Comparison of ENCODE assay signal across 8 cellular contexts in the genomic region with DNA sequence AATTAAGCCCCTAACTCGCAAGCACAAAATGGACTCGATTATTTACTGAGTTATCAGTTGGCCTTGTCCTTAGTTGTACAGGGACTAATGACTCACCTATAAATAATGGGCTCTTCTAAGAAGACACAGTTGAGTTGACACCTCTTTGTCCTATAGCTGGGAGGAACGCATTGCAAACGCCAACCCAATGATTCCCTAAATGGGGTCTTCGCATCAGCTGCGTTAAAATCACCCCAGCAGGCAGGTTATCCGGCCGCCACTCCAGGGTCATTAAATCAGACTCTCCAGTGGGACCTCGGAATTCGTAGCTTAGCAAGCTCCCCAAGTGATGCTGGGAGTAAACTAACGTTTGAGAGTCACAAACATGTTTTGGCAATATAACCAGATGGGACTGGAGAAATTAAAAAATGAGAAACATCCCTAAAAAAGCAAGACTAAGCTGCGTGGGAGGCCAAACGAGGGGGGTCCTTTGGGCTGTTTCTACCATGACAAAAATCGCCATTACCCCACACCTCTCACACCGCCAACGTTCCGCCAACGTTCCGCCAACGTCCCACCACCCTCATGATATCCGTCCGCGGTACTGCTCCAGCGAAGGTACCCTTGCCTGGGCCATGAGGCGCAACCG. TPM values are rescaled to one million over a fixed set of nuclear protein-coding genes. Genes with fewer than 3 reads are reported as not detected.
DNase-seq lines count a peak whose midpoint lies in the region; ATAC-seq and TF ChIP-seq lines count a peak whose summit lies in the region.

No MANE protein-coding gene starts in this region.

- H3K9me2 ChIP-seq in Karpas-422 (replicated peaks; ENCODE audit: insufficient read depth, low read length), result no peaks in the 10 kb centered on the region

- H3K27ac ChIP-seq in CD4-positive, alpha-beta T cell (ENCODE audit: low read depth, low read length), result peak overlapping the region; percentile 82
- H3K27ac ChIP-seq in Karpas-422 (ENCODE audit: low read length), result peak overlapping the region; percentile 56

- peak overlapping the region; percentile 76 for H3K4me3 ChIP-seq in Karpas-422 (ENCODE audit: low read length)
- peak overlapping the region; percentile 51 for H3K4me3 ChIP-seq in mucosa of descending colon

- TF ChIP-seq CTCF in CD4-positive, alpha-beta T cell (IDR thresholded peaks at IDR 0.05), result no peak
- TF ChIP-seq CTCF in MCF 10A (IDR thresholded peaks at IDR 0.05; ENCODE audit: unreplicated experiment) (no peak), mucosa of descending colon (IDR thresholded peaks at IDR 0.05) (no peak)

- peaks cover 10% of the 10 kb centered on the region; the same call in 1 of the 2 replicates for H4K20me1 ChIP-seq in Karpas-422 (ENCODE audit: insufficient read depth, low read depth, low read length)

- BruUV-seq in MCF 10A (replicated peaks; lab: Mats Ljungman, UMichigan), result TSS peak; percentile 77

- peak overlapping the region; percentile 56 for H2AFZ ChIP-seq in Karpas-422 (ENCODE audit: low read length)

- H3K4me1 ChIP-seq in Karpas-422 (ENCODE audit: low read length) (peaks cover 68% of the 10 kb centered on the region), mucosa of descending colon (ENCODE audit: low read depth) (peaks cover 44% of the 10 kb centered on the region)

- H3K79me2 ChIP-seq in Karpas-422 (ENCODE audit: low read length), result peaks cover 43% of the 10 kb centered on the region

- peaks cover 36% of the 10 kb centered on the region for H3K36me3 Mint-ChIP-seq in CD4-positive, alpha-beta T cell (ENCODE audit: low read depth)
- H3K36me3 Mint-ChIP-seq in MCF 10A (ENCODE audit: insufficient read depth, unreplicated experiment), result peaks cover 36% of the 10 kb centered on the region

- H3K9me3 Mint-ChIP-seq in CD4-positive, alpha-beta T cell, result no peaks in the 10 kb centered on the region
- H3K9me3 Mint-ChIP-seq in MCF 10A (ENCODE audit: unreplicated experiment), result no peaks in the 10 kb centered on the region

- POLR2A ChIA-PET in CD4-positive, alpha-beta T cell (lab: Charles Lee), result interaction anchor here (0.7 to 3.6 kb wide), 18 partner anchors 9 to 1717 kb away, joined by 3 to 20 read pairs (median 4); a partner anchor contains a TSS
- POLR2A ChIA-PET in MCF 10A (lab: Yijun Ruan, JAX), result interaction anchor here (0.7 to 17.1 kb wide), 17 partner anchors 9 to 845 kb away, joined by 3 to 353 read pairs (median 10); a partner anchor contains a TSS

- H3K9ac ChIP-seq in Karpas-422 (ENCODE audit: low read length), result peak overlapping the region; percentile 78

- peak overlapping the region; percentile 94 for H3K27ac Mint-ChIP-seq in CD4-positive, alpha-beta T cell
- peak overlapping the region; percentile 100 for H3K27ac Mint-ChIP-seq in MCF 10A (ENCODE audit: low read depth, unreplicated experiment)

- CTCF ChIA-PET in CD4-positive, alpha-beta T cell (lab: Charles Lee), result interaction anchor here (0.7 to 6.1 kb wide), 6 partner anchors 11 to 76 kb away, joined by 3 to 35 read pairs (median 6); a partner anchor contains a TSS
- CTCF ChIA-PET in MCF 10A (lab: Yijun Ruan, JAX), result interaction anchor here (0.7 to 6.7 kb wide), 5 partner anchors 11 to 51 kb away, joined by 3 to 61 read pairs (median 3); no protein-coding TSS in a partner anchor

- peak overlapping the region; percentile 93 for H3K4me3 Mint-ChIP-seq in CD4-positive, alpha-beta T cell
- H3K4me3 Mint-ChIP-seq in MCF 10A (ENCODE audit: unreplicated experiment), result peak overlapping the region; percentile 91

- H3K9me3 ChIP-seq in CD4-positive, alpha-beta T cell (ENCODE audit: control insufficient read depth, low read length), result no peaks in the 10 kb centered on the region
- H3K9me3 ChIP-seq in Karpas-422 (ENCODE audit: low read length) (no peaks in the 10 kb centered on the region), mucosa of descending colon (no peaks in the 10 kb centered on the region)

- no peak for DNase-seq in CD4-positive, alpha-beta T cell
- peak; percentile 51 for DNase-seq in Karpas-422
- no peak for DNase-seq in MCF 10A (ENCODE audit: unreplicated experiment)
- DNase-seq in mucosa of descending colon, result no peak
- DNase-seq in AG08395 (ENCODE audit: low spot score), result no peak
- no peak for DNase-seq in SK-N-DZ (ENCODE audit: low spot score)
- DNase-seq in NK-92 (lab: John Stamatoyannopoulos, UW; ENCODE audit: unreplicated experiment), result no peak
- no peak for DNase-seq in SW 1271 (lab: John Stamatoyannopoulos, UW)

- H3K4me1 Mint-ChIP-seq in CD4-positive, alpha-beta T cell (ENCODE audit: low read depth), result peaks cover 52% of the 10 kb centered on the region
- H3K4me1 Mint-ChIP-seq in MCF 10A (ENCODE audit: insufficient read depth, unreplicated experiment), result peaks cover 41% of the 10 kb centered on the region

- H3K27me3 Mint-ChIP-seq in CD4-positive, alpha-beta T cell, result no peaks in the 10 kb centered on the region
- H3K27me3 Mint-ChIP-seq in MCF 10A (ENCODE audit: insufficient read depth, unreplicated experiment), result no peaks in the 10 kb centered on the region

- ATAC-seq in CD4-positive, alpha-beta T cell (ENCODE audit: poor library complexity), result no peak
- ATAC-seq in mucosa of descending colon, result no peak

- H3K4me2 ChIP-seq in Karpas-422 (ENCODE audit: low read depth, low read length, poor library complexity, severe bottlenecking), result peak overlapping the region; percentile 95

- H3K27me3 ChIP-seq in CD4-positive, alpha-beta T cell (ENCODE audit: control insufficient read depth, insufficient read depth, low read length), result no peaks in the 10 kb centered on the region
- H3K27me3 ChIP-seq in Karpas-422 (ENCODE audit: low read length), result no peaks in the 10 kb centered on the region

- intact Hi-C loops in CD4-positive, alpha-beta T cell (cut with DNase I, micrococcal nuclease), result loop anchor here in 1 of 2 experiments (2.0 to 5.0 kb wide), 2 partner anchors 62 to 395 kb away; no protein-coding TSS in a partner anchor
- intact Hi-C loops in MCF 10A (cut with micrococcal nuclease) (no loop called here), mucosa of descending colon (cut with DNase I, micrococcal nuclease) (no loop called here)

- peaks cover 10% of the 10 kb centered on the region for H3K36me3 ChIP-seq in Karpas-422 (ENCODE audit: insufficient read depth, low read length)
- no peaks in the 10 kb centered on the region for H3K36me3 ChIP-seq in mucosa of descending colon (ENCODE audit: low read depth)

RNA-seq across cellular contexts. Expression of a gene that starts 0.9 kb away (rescaled TPM):
- total RNA-seq in CD4-positive, alpha-beta T cell, result 10 to 100 TPM; 28.1 to 30.6 TPM
- 48.7 and 52.7 TPM in 2 replicates for total RNA-seq in Karpas-422 (2014; rRNA removed; shearing (Covaris generic); ENCODE audit: low replicate concordance)
- 235 and 315 TPM in 2 replicates for total RNA-seq in MCF 10A (2022)
- total RNA-seq in mucosa of descending colon, result 100 to 1,000 TPM; 182 to 275 (median 247) TPM
- polyA plus RNA-seq in SK-N-DZ (2014; cell fraction: cytosol; rRNA removed), result 48.3 and 57.6 TPM in 2 replicates
- 28.1 and 31.2 TPM in 2 replicates for polyA plus RNA-seq in SK-N-DZ (2014; cell fraction: nucleus; rRNA removed)

RNA-seq across cellular contexts. Expression of a gene that starts 9.6 kb away (rescaled TPM):
- under 1 TPM; 0.47 to 0.88 TPM for total RNA-seq in CD4-positive, alpha-beta T cell
- not detected in 2 replicates for total RNA-seq in Karpas-422 (2014; rRNA removed; shearing (Covaris generic); ENCODE audit: low replicate concordance)
- 2.5 TPM in 1 of 2 replicates, not detected in the other for total RNA-seq in MCF 10A (2022)
- 10 to 100 TPM in 2 of 3 donors, 1 to 10 TPM in 1; 3.9 to 43.3 (median 14.3) TPM for total RNA-seq in mucosa of descending colon
- 1.1 and 1.6 TPM in 2 replicates for polyA plus RNA-seq in SK-N-DZ (2014; cell fraction: cytosol; rRNA removed)
- 0.51 and 0.80 TPM in 2 replicates for polyA plus RNA-seq in SK-N-DZ (2014; cell fraction: nucleus; rRNA removed)

RNA-seq across cellular contexts. Expression of a gene that starts 54.1 kb away (rescaled TPM):
- 1 to 10 TPM; 5.5 to 6.6 TPM for total RNA-seq in CD4-positive, alpha-beta T cell
- total RNA-seq in Karpas-422 (2014; rRNA removed; shearing (Covaris generic); ENCODE audit: low replicate concordance), result 32.5 TPM in 2 replicates
- total RNA-seq in MCF 10A (2022) (77.3 and 81.2 TPM in 2 replicates), mucosa of descending colon (10 to 100 TPM; 27.5 to 45.3 (median 28.8) TPM)
- polyA plus RNA-seq in SK-N-DZ (2014; cell fraction: cytosol; rRNA removed), result 298 and 375 TPM in 2 replicates
- 109 and 140 TPM in 2 replicates for polyA plus RNA-seq in SK-N-DZ (2014; cell fraction: nucleus; rRNA removed)
